Comparison of ENCODE assay signal across 19 cellular contexts in the genomic region with DNA sequence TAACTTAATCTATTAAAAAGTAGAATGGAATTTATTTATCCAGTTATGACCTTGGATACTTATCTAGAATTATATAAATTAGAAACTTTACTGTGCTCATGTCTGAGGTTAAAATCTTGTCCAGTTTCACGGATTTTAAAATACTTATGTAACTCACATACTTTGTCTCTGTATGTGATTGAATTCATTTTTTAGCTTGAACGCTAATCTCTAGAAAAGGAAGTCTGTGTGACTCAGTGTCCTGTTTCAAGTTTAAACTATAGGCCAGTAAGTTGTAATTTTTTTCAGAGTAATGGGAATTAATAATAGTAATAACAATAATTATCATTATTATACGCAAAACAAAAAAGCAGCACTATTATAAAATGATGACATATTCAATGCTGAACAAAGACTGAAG.
DNase-seq lines count a peak whose midpoint lies in the region; ATAC-seq, FAIRE-seq and TF ChIP-seq lines count a peak whose summit lies in the region.
"Had no signal": no experiment of that assay in that cellular context is flagged by ENCODE, and none has a peak within 500 bp of the region (broad histone marks: within the 10 kb centered on the region; RNA-seq: fewer than 3 reads in every experiment).

No MANE protein-coding gene starts in this region.

- no peak for TF ChIP-seq POLR2A in endothelial cell of umbilical vein (IDR thresholded peaks at IDR 0.05; ENCODE audit: low read depth, low read length)

- no peak for TF ChIP-seq CTCF in bronchial epithelial cell (IDR thresholded peaks at IDR 0.05; ENCODE audit: insufficient read depth, low read length, severe bottlenecking)
- TF ChIP-seq CTCF in endothelial cell of umbilical vein (IDR thresholded peaks at IDR 0.05; ENCODE audit: extremely low read depth in 1 of 2, insufficient read depth in 1 of 2, low read depth in 1 of 2, low read length in 2 of 2) = no peak

- H3K9me3 ChIP-seq in endothelial cell of umbilical vein (replicated peaks; ENCODE audit: control insufficient read depth, insufficient read depth, low read length) = no peaks in the 10 kb centered on the region
- H3K9me3 ChIP-seq: A549, BE2C, HAP-1 had no signal

- POLR2A ChIA-PET in endothelial cell of umbilical vein (lab: Charles Lee) = no interaction called here

- H3K79me2 ChIP-seq in endothelial cell of umbilical vein (ENCODE audit: control insufficient read depth, insufficient read depth, low read length) = no peaks in the 10 kb centered on the region

- peaks cover 14% of the 10 kb centered on the region for H3K4me1 ChIP-seq in endothelial cell of umbilical vein (ENCODE audit: control insufficient read depth, extremely low read depth, insufficient read depth, low read length)
- H3K4me1 ChIP-seq: A549, BE2C had no signal

- no peaks in the 10 kb centered on the region for H3K27me3 ChIP-seq in bronchial epithelial cell (ENCODE audit: control insufficient read depth, insufficient read depth, low read length)
- H3K27me3 ChIP-seq in endothelial cell of umbilical vein (ENCODE audit: control insufficient read depth in 2 of 2, insufficient read depth in 2 of 2, low read length in 2 of 2) = no peaks in the 10 kb centered on the region
- H3K27me3 ChIP-seq: BE2C had no signal

- H3K9ac ChIP-seq in endothelial cell of umbilical vein (replicated peaks; ENCODE audit: extremely low read depth, insufficient read depth, low read length) = peak overlapping the region; percentile 57

- H3K36me3 ChIP-seq in bronchial epithelial cell (ENCODE audit: control insufficient read depth, insufficient read depth, low read length) = no peaks in the 10 kb centered on the region
- H3K36me3 ChIP-seq in endothelial cell of umbilical vein (ENCODE audit: control insufficient read depth in 2 of 2, extremely low read depth in 1 of 2, insufficient read depth in 2 of 2, low read length in 2 of 2) = no peaks in the 10 kb centered on the region
- H3K36me3 ChIP-seq: BE2C, HAP-1 had no signal

- no TSS peak for BruUV-seq in endothelial cell of umbilical vein (replicated peaks; lab: Mats Ljungman, UMichigan)

- H3K27ac ChIP-seq in endothelial cell of umbilical vein (ENCODE audit: insufficient read depth, low read depth, low read length) = peak overlapping the region; percentile 34
- H3K27ac ChIP-seq: A549, C4-2B, HL-60 had no signal

- CTCF ChIA-PET in endothelial cell of umbilical vein (lab: Charles Lee) = interaction anchor here (1.3 kb wide), 3 partner anchors 11 to 169 kb away, joined by 4 to 10 read pairs (median 5); a partner anchor contains a TSS

- no peaks in the 10 kb centered on the region for H4K20me1 ChIP-seq in endothelial cell of umbilical vein (replicated peaks; ENCODE audit: control insufficient read depth, extremely low read depth, insufficient read depth, low read length)

- peak overlapping the region; percentile 92 for H3K4me2 ChIP-seq in endothelial cell of umbilical vein (ENCODE audit: insufficient read depth, low read length)
- H3K4me2 ChIP-seq: A549 had no signal

- H3K9me1 ChIP-seq in endothelial cell of umbilical vein (replicated peaks; ENCODE audit: control insufficient read depth, extremely low read depth, insufficient read depth, low read length) = no peaks in the 10 kb centered on the region

- FAIRE-seq in bronchial epithelial cell (lab: Jason Lieb, UNC) (no peak), endothelial cell of umbilical vein (lab: Jason Lieb, UNC) (no peak), RCC 7860 (lab: Jason Lieb, UNC) (no peak)
- FAIRE-seq: A549, D721Med, GM18507 had no signal

- dilution Hi-C loops in endothelial cell of umbilical vein (cut with MboI; ENCODE audit: extremely low pct_ligation_motif_present, low sequenced_read_pairs) = no loop called here

- no peak overlapping the region for H2AFZ ChIP-seq in endothelial cell of umbilical vein (ENCODE audit: low read depth, low read length)

- peak; percentile 55 for DNase-seq in bronchial epithelial cell (ENCODE audit: low read depth)
- peak; percentile 75 for DNase-seq in endothelial cell of umbilical vein (ENCODE audit: low read depth, low spot score)
- peak; percentile 54 to 71 for DNase-seq in lung microvascular endothelial cell (ENCODE audit: low read depth in 2 of 2)
- no peak for DNase-seq in RCC 7860 (ENCODE audit: low spot score)
- no peak for DNase-seq in GM03348 (ENCODE audit: low spot score)
- DNase-seq: BE2C; CD4-positive, alpha-beta memory T cell; DMS153; DND-41; GF-D8; GOT3 had no signal

- H3K4me3 ChIP-seq in bronchial epithelial cell (ENCODE audit: low read depth, low read length) (no peak overlapping the region), endothelial cell of umbilical vein (replicated peaks in 1 of 3; ENCODE audit: insufficient read depth in 1 of 3, low read depth in 1 of 3, low read length in 3 of 3) (peak overlapping the region in 1 of 3 experiments; percentile 40)
- H3K4me3 ChIP-seq: A549, HAP-1 had no signal

- ATAC-seq in GM19035 (IDR thresholded peaks at IDR 0.05; ENCODE audit: unreplicated experiment) = no peak
- no peak for ATAC-seq in HG02938 (IDR thresholded peaks at IDR 0.05; ENCODE audit: unreplicated experiment)
- ATAC-seq: A549 had no signal

- intact Hi-C loops in endothelial cell of umbilical vein (cut with micrococcal nuclease) = loop anchor here (2.0 kb wide), 1 partner anchor 168 kb away; a partner anchor contains a TSS

TF ChIP-seq in endothelial cell of umbilical vein, 7 proteins besides CTCF, POLR2A, EP300 and RAD21:
- TF ChIP-seq EZH2 (IDR thresholded peaks at IDR 0.05; ENCODE audit: borderline replicate concordance, low read depth, low read length, severe bottlenecking) (no peak), FOS (IDR thresholded peaks at IDR 0.05; ENCODE audit: borderline replicate concordance, insufficient read depth, low read length) (peak; percentile 53), MYC (IDR thresholded peaks at IDR 0.05; ENCODE audit: low read depth, low read length) (no peak), JUN (IDR thresholded peaks at IDR 0.05; ENCODE audit: borderline replicate concordance, insufficient read depth, insufficient read length, low read depth) (peak; percentile 36), POLR2AphosphoS5 (IDR thresholded peaks at IDR 0.05; ENCODE audit: insufficient read depth, low read depth, low read length) (no peak), GATA2 (IDR thresholded peaks at IDR 0.05; ENCODE audit: insufficient read depth, insufficient read length, low read depth, low read length) (no peak)
- TF ChIP-seq, protein P1, sequence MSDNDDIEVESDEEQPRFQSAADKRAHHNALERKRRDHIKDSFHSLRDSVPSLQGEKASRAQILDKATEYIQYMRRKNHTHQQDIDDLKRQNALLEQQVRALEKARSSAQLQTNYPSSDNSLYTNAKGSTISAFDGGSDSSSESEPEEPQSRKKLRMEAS (IDR thresholded peaks at IDR 0.05; ENCODE audit: insufficient read depth, insufficient read length) = no peak

Comparison
In these comparisons a context has a peak if more than half of its experiments do, and no peak if none do; other contexts are left out.
1. DNase-seq: peak in bronchial epithelial cell (single experiment), endothelial cell of umbilical vein (single experiment) and lung microvascular endothelial cell (2 of 2); none in RCC 7860 (single experiment) and GM03348 (single experiment).